Comparison of ENCODE assay signal across 1 cellular context in the genomic region with DNA sequence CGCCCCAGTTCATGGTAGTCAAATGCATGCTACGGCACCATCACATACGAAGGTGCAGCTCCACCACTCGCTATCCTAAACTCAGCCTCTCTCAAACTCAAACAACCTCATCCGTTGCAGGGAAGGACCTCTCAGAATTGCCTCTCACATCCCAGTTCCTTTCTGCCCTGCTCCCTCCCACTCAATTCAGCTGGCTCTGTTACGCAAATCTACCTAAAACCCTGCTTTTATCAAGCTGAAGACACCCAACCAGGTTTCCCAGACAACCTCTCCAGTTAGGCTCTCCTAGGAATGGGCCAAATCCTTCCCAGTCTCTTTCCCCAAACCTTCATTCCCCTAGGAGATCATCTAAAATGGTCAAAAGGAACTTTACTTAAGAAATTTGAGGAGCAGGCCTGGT.
TF ChIP-seq lines count a peak whose summit lies in the region.

No MANE protein-coding gene starts in this region.

TF ChIP-seq in H1, 55 proteins besides CTCF, POLR2A, EP300 and RAD21:
- TF ChIP-seq CEBPB (IDR thresholded peaks at IDR 0.05; ENCODE audit: low read depth, low read length), result peak; percentile 75; the same call in 1 of the 2 replicates
- 0 out of 4 replicates have a peak, but pooled peaks of 1 of the 2 experiments have one; percentile 54 for TF ChIP-seq HDAC2 (IDR thresholded peaks at IDR 0.05; ENCODE audit: borderline replicate concordance in 1 of 2, low read depth in 2 of 2, low read length in 2 of 2)
- no peak for TF ChIP-seq RBBP5 (IDR thresholded peaks at IDR 0.05; ENCODE audit: borderline replicate concordance, low read depth, low read length)
- TF ChIP-seq EGR1 (IDR thresholded peaks at IDR 0.05; ENCODE audit: borderline replicate concordance, low read depth, low read length), result peak; percentile 71; the same call in 1 of the 2 replicates
